In the genomic region with DNA sequence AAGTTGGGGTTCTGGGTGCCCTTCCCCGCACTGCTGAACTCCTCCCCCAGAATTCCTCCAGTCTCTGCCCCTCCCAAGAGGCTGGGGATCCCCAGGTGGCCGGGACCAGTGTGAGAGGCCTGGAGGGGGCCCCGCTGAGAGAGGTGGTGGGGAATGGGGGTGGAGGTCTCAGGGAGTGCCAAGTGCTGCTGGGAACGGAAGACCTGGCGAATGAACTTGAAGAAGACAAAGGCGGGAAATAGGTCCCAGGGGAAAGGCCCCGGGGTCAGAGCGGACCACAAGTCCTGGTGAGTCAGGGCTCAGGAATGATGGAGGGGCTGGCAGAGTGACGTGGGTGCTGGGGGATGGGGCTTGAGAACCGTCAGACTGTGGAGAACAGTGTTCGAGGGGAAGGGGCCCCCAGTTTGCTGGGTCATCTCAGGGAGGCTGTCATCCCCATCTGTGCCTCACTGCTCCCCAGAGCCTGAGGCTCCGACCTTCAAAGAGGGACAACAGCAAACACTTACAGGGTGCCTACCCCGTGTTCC, we compare ENCODE assay signal across 1 cellular context.
TF ChIP-seq lines count a peak whose summit lies in the region.

No MANE protein-coding gene starts in this region.

TF ChIP-seq in HEK293, 187 proteins besides CTCF, POLR2A, EP300 and RAD21 (continued from another document and continues in another):
- TF ChIP-seq HOXA7 (CRISPR knock-in tag; IDR thresholded peaks at IDR 0.05; ENCODE audit: borderline replicate concordance) (no peak), ZXDB (tag by site-specific recombination; IDR thresholded peaks at IDR 0.05) (peak; percentile 88), ZNF629 (tag by site-specific recombination; IDR thresholded peaks at IDR 0.05) (peak; percentile 98), ZNF157 (tag by site-specific recombination; IDR thresholded peaks at IDR 0.05) (no peak), FEZF1 (tag by site-specific recombination; IDR thresholded peaks at IDR 0.05) (peak; percentile 29; the same call in 1 of the 2 replicates), ZNF23 (tag by site-specific recombination; IDR thresholded peaks at IDR 0.05; ENCODE audit: borderline replicate concordance) (no peak), ZNF274 (IDR thresholded peaks at IDR 0.05; ENCODE audit: low read length) (no peak), ZNF274 (tag by site-specific recombination; IDR thresholded peaks at IDR 0.05; ENCODE audit: borderline replicate concordance) (no peak), ZBTB8A (tag by site-specific recombination; IDR thresholded peaks at IDR 0.05) (no peak), ZNF660 (tag by site-specific recombination; IDR thresholded peaks at IDR 0.05) (peak; percentile 46; the same call in 1 of the 2 replicates), OVOL3 (tag by site-specific recombination; IDR thresholded peaks at IDR 0.05) (no peak), ZNF221 (tag by site-specific recombination; IDR thresholded peaks at IDR 0.05; ENCODE audit: borderline replicate concordance) (no peak), ZFP37 (tag by site-specific recombination; IDR thresholded peaks at IDR 0.05) (0 out of 2 replicates have a peak, but pooled peaks have one; percentile 53), ZNF624 (tag by site-specific recombination; IDR thresholded peaks at IDR 0.05) (no peak), ZNF658 (tag by site-specific recombination; IDR thresholded peaks at IDR 0.05) (no peak), PRDM1 (tag by site-specific recombination; IDR thresholded peaks at IDR 0.05) (peak; percentile 45), ZNF654 (tag by site-specific recombination; IDR thresholded peaks at IDR 0.05; ENCODE audit: low read depth) (no peak), ZNF548 (tag by site-specific recombination; IDR thresholded peaks at IDR 0.05) (no peak), ZNF391 (tag by site-specific recombination; IDR thresholded peaks at IDR 0.05; ENCODE audit: borderline replicate concordance, low read depth) (peak; percentile 94; the same call in 1 of the 2 replicates), SP2 (tag by site-specific recombination; IDR thresholded peaks at IDR 0.05) (peak; percentile 64), GLIS1 (tag by site-specific recombination; IDR thresholded peaks at IDR 0.05) (peak; percentile 96), ZNF37A (tag by site-specific recombination; IDR thresholded peaks at IDR 0.05) (no peak), ZNF426 (tag by site-specific recombination; IDR thresholded peaks at IDR 0.05) (no peak), ZBTB48 (tag by site-specific recombination; IDR thresholded peaks at IDR 0.05) (peak; percentile 33; the same call in 1 of the 2 replicates), KLF9 (tag by site-specific recombination; IDR thresholded peaks at IDR 0.05; ENCODE audit: low read depth) (peak; percentile 31; the same call in 1 of the 2 replicates), ZNF24 (tag by site-specific recombination; IDR thresholded peaks at IDR 0.05) (peak; percentile 94; the same call in 1 of the 2 replicates), ZNF133 (tag by site-specific recombination; IDR thresholded peaks at IDR 0.05) (no peak)
- TF ChIP-seq, protein P1, sequence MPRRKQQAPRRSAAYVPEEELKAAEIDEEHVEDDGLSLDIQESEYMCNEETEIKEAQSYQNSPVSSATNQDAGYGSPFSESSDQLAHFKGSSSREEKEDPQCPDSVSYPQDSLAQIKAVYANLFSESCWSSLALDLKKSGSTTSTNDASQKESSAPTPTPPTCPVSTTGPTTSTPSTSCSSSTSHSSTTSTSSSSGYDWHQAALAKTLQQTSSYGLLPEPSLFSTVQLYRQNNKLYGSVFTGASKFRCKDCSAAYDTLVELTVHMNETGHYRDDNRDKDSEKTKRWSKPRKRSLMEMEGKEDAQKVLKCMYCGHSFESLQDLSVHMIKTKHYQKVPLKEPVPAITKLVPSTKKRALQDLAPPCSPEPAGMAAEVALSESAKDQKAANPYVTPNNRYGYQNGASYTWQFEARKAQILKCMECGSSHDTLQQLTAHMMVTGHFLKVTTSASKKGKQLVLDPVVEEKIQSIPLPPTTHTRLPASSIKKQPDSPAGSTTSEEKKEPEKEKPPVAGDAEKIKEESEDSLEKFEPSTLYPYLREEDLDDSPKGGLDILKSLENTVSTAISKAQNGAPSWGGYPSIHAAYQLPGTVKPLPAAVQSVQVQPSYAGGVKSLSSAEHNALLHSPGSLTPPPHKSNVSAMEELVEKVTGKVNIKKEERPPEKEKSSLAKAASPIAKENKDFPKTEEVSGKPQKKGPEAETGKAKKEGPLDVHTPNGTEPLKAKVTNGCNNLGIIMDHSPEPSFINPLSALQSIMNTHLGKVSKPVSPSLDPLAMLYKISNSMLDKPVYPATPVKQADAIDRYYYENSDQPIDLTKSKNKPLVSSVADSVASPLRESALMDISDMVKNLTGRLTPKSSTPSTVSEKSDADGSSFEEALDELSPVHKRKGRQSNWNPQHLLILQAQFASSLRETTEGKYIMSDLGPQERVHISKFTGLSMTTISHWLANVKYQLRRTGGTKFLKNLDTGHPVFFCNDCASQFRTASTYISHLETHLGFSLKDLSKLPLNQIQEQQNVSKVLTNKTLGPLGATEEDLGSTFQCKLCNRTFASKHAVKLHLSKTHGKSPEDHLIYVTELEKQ (tag by site-specific recombination; IDR thresholded peaks at IDR 0.05; ENCODE audit: borderline replicate concordance): peak; percentile 95
- TF ChIP-seq, protein P2, sequence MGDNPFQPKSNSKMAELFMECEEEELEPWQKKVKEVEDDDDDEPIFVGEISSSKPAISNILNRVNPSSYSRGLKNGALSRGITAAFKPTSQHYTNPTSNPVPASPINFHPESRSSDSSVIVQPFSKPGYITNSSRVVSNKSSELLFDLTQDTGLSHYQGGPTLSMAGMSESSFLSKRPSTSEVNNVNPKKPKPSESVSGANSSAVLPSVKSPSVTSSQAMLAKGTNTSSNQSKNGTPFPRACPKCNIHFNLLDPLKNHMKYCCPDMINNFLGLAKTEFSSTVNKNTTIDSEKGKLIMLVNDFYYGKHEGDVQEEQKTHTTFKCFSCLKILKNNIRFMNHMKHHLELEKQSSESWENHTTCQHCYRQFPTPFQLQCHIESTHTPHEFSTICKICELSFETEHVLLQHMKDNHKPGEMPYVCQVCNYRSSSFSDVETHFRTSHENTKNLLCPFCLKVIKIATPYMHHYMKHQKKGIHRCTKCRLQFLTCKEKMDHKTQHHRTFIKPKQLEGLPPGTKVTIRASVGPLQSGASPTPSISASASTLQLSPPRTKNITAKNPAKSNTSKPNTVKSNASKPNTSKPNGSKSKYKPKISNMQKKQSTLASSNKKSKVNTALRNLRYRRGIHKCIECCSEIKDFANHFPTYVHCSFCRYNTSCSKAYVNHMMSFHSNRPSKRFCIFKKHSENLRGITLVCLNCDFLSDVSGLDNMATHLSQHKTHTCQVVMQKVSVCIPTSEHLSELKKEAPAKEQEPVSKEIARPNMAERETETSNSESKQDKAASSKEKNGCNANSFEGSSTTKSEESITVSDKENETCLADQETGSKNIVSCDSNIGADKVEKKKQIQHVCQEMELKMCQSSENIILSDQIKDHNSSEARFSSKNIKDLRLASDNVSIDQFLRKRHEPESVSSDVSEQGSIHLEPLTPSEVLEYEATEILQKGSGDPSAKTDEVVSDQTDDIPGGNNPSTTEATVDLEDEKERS (tag by site-specific recombination; IDR thresholded peaks at IDR 0.05): peak; percentile 80; the same call in 1 of the 2 replicates
- TF ChIP-seq, protein P3, sequence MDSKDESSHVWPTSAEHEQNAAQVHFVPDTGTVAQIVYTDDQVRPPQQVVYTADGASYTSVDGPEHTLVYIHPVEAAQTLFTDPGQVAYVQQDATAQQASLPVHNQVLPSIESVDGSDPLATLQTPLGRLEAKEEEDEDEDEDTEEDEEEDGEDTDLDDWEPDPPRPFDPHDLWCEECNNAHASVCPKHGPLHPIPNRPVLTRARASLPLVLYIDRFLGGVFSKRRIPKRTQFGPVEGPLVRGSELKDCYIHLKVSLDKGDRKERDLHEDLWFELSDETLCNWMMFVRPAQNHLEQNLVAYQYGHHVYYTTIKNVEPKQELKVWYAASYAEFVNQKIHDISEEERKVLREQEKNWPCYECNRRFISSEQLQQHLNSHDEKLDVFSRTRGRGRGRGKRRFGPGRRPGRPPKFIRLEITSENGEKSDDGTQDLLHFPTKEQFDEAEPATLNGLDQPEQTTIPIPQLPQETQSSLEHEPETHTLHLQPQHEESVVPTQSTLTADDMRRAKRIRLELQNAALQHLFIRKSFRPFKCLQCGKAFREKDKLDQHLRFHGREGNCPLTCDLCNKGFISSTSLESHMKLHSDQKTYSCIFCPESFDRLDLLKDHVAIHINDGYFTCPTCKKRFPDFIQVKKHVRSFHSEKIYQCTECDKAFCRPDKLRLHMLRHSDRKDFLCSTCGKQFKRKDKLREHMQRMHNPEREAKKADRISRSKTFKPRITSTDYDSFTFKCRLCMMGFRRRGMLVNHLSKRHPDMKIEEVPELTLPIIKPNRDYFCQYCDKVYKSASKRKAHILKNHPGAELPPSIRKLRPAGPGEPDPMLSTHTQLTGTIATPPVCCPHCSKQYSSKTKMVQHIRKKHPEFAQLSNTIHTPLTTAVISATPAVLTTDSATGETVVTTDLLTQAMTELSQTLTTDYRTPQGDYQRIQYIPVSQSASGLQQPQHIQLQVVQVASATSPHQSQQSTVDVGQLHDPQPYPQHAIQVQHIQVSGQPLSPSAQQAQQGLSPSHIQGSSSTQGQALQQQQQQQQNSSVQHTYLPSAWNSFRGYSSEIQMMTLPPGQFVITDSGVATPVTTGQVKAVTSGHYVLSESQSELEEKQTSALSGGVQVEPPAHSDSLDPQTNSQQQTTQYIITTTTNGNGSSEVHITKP (tag by site-specific recombination; IDR thresholded peaks at IDR 0.05): peak; percentile 79
- TF ChIP-seq, protein P4, sequence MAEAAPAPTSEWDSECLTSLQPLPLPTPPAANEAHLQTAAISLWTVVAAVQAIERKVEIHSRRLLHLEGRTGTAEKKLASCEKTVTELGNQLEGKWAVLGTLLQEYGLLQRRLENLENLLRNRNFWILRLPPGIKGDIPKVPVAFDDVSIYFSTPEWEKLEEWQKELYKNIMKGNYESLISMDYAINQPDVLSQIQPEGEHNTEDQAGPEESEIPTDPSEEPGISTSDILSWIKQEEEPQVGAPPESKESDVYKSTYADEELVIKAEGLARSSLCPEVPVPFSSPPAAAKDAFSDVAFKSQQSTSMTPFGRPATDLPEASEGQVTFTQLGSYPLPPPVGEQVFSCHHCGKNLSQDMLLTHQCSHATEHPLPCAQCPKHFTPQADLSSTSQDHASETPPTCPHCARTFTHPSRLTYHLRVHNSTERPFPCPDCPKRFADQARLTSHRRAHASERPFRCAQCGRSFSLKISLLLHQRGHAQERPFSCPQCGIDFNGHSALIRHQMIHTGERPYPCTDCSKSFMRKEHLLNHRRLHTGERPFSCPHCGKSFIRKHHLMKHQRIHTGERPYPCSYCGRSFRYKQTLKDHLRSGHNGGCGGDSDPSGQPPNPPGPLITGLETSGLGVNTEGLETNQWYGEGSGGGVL (tag by site-specific recombination; IDR thresholded peaks at IDR 0.05): peak; percentile 82
- TF ChIP-seq, protein P5, sequence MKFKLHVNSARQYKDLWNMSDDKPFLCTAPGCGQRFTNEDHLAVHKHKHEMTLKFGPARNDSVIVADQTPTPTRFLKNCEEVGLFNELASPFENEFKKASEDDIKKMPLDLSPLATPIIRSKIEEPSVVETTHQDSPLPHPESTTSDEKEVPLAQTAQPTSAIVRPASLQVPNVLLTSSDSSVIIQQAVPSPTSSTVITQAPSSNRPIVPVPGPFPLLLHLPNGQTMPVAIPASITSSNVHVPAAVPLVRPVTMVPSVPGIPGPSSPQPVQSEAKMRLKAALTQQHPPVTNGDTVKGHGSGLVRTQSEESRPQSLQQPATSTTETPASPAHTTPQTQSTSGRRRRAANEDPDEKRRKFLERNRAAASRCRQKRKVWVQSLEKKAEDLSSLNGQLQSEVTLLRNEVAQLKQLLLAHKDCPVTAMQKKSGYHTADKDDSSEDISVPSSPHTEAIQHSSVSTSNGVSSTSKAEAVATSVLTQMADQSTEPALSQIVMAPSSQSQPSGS (tag by site-specific recombination; IDR thresholded peaks at IDR 0.05; ENCODE audit: low read depth): peak; percentile 63; the same call in 1 of the 2 replicates
- TF ChIP-seq, protein P6, sequence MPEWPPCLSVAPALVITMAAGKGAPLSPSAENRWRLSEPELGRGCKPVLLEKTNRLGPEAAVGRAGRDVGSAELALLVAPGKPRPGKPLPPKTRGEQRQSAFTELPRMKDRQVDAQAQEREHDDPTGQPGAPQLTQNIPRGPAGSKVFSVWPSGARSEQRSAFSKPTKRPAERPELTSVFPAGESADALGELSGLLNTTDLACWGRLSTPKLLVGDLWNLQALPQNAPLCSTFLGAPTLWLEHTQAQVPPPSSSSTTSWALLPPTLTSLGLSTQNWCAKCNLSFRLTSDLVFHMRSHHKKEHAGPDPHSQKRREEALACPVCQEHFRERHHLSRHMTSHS (tag by site-specific recombination; IDR thresholded peaks at IDR 0.05): no peak
- TF ChIP-seq, protein P7, sequence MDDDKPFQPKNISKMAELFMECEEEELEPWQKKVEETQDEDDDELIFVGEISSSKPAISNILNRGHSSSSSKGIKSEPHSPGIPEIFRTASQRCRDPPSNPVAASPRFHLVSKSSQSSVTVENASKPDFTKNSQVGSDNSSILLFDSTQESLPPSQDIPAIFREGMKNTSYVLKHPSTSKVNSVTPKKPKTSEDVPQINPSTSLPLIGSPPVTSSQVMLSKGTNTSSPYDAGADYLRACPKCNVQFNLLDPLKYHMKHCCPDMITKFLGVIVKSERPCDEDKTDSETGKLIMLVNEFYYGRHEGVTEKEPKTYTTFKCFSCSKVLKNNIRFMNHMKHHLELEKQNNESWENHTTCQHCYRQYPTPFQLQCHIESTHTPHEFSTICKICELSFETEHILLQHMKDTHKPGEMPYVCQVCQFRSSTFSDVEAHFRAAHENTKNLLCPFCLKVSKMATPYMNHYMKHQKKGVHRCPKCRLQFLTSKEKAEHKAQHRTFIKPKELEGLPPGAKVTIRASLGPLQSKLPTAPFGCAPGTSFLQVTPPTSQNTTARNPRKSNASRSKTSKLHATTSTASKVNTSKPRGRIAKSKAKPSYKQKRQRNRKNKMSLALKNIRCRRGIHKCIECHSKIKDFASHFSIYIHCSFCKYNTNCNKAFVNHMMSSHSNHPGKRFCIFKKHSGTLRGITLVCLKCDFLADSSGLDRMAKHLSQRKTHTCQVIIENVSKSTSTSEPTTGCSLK (tag by site-specific recombination; IDR thresholded peaks at IDR 0.05): no peak
- TF ChIP-seq, protein P8, sequence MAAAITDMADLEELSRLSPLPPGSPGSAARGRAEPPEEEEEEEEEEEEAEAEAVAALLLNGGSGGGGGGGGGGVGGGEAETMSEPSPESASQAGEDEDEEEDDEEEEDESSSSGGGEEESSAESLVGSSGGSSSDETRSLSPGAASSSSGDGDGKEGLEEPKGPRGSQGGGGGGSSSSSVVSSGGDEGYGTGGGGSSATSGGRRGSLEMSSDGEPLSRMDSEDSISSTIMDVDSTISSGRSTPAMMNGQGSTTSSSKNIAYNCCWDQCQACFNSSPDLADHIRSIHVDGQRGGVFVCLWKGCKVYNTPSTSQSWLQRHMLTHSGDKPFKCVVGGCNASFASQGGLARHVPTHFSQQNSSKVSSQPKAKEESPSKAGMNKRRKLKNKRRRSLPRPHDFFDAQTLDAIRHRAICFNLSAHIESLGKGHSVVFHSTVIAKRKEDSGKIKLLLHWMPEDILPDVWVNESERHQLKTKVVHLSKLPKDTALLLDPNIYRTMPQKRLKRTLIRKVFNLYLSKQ (tag by site-specific recombination; IDR thresholded peaks at IDR 0.05; ENCODE audit: borderline replicate concordance): no peak
- TF ChIP-seq, protein P9, sequence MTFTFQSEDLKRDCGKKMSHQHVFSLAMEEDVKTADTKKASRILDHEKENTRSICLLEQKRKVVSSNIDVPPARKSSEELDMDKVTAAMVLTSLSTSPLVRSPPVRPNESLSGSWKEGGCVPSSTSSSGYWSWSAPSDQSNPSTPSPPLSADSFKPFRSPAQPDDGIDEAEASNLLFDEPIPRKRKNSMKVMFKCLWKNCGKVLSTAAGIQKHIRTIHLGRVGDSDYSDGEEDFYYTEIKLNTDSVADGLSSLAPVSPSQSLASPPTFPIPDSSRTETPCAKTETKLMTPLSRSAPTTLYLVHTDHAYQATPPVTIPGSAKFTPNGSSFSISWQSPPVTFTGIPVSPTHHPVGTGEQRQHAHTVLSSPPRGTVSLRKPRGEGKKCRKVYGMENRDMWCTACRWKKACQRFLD (tag by site-specific recombination; IDR thresholded peaks at IDR 0.05): no peak
